ENCODE assay signal across 11 cellular contexts in the genomic region with DNA sequence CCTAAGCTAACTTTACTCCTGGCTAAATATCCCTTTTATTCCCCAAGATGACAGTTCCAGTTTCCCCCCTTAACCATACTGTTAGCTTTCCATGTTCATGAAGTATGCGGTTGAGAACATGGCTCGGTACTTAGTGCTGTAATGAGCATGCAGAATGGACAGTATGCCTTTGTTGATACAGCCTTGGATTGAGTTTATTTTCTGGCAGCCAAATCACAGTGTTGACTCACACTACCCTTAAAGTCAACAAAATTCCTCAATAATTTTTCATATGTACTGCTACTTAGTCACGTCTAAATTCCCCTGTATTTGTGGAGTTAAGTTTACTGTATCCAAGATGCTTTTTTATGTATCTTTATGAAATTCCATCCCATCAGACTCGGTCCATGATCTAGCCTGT. TPM values are rescaled to one million over a fixed set of nuclear protein-coding genes. Genes with fewer than 3 reads are reported as not detected.
DNase-seq lines count a peak whose midpoint lies in the region; ATAC-seq and TF ChIP-seq lines count a peak whose summit lies in the region.
"Had no signal": no experiment of that assay in that cellular context is flagged by ENCODE, and none has a peak within 500 bp of the region (broad histone marks: within the 10 kb centered on the region; RNA-seq: fewer than 3 reads in every experiment).

No MANE protein-coding gene starts in this region.

- TF ChIP-seq CTCF in WI38 (IDR thresholded peaks at IDR 0.05; ENCODE audit: low read depth, low read length) (no peak), fibroblast of villous mesenchyme (IDR thresholded peaks at IDR 0.05; ENCODE audit: insufficient read depth, low read depth, low read length) (no peak), thoracic aorta (IDR thresholded peaks at IDR 0.05) (no peak)

- no peaks in the 10 kb centered on the region for H3K9me3 ChIP-seq in thoracic aorta

- no peaks in the 10 kb centered on the region for H3K27me3 ChIP-seq in thoracic aorta (replicated peaks; ENCODE audit: insufficient read depth)

- peaks cover 5 to 9% of the 10 kb centered on the region in 2 donors for H3K4me1 ChIP-seq in thoracic aorta (ENCODE audit: control insufficient read depth in 1 of 2, low read depth in 2 of 2)

- no peak overlapping the region for H3K27ac ChIP-seq in thoracic aorta

- ATAC-seq in thoracic aorta (ENCODE audit: insufficient number of reproducible peaks, low FRiP score, low read depth) = peak; percentile 51

- H3K4me3 ChIP-seq in WI38 (ENCODE audit: low read depth, low read length) (peak overlapping the region; percentile 57), fibroblast of villous mesenchyme (ENCODE audit: low read depth, low read length) (no peak overlapping the region), thoracic aorta (no peak overlapping the region)

- DNase-seq in NCI-H748 (lab: John Stamatoyannopoulos, UW; ENCODE audit: unreplicated experiment) (peak; percentile 10), NCI-H748 treated with DMSO at 0.1 percent for 48 hours (lab: John Stamatoyannopoulos, UW) (no peak), fibroblast of villous mesenchyme (ENCODE audit: low read depth) (peak; percentile 83), thoracic aorta (ENCODE audit: low spot score) (no peak)
- no peak for DNase-seq in effector CD4-positive, alpha-beta T cell
- no peak for DNase-seq in activated naive CD4-positive, alpha-beta T cell treated with anti-CD3 and anti-CD28 coated beads, Interleukin-2, amount 50 U/mL, for 16 hours
- DNase-seq in NK-92 treated with Interleukin-12 subunit alpha and Interleukin-12 subunit beta, amount 100 ng/mL, for 24 hours (lab: John Stamatoyannopoulos, UW) = no peak
- DNase-seq: dorsolateral prefrontal cortex; stimulated activated CD4-positive, alpha-beta T cell treated with anti-CD3 and anti-CD28 coated beads, Interleukin-2, amount 100 ng/mL, for 48 hours had no signal

- H3K36me3 ChIP-seq in thoracic aorta = no peaks in the 10 kb centered on the region

RNA-seq across cellular contexts. Expression of gene VEGFC, which starts 1.4 kb away (rescaled TPM):
- total RNA-seq in fibroblast of villous mesenchyme (30.3 and 77.3 TPM in 2 replicates), thoracic aorta (10 to 100 TPM in 1 of 2 donors, 1 to 10 TPM in 1; 5.1 to 20.4 TPM)
- total RNA-seq: A673 had no signal

Comparison
In these comparisons a context has a peak if more than half of its experiments do, and no peak if none do; other contexts are left out.
1. DNase-seq: peak in NCI-H748 (single experiment) and fibroblast of villous mesenchyme (single experiment); none in NCI-H748 treated with DMSO at 0.1 percent for 48 hours (single experiment), thoracic aorta (single experiment), effector CD4-positive, alpha-beta T cell (single experiment), activated naive CD4-positive, alpha-beta T cell treated with anti-CD3 and anti-CD28 coated beads, Interleukin-2, amount 50 U/mL, for 16 hours (single experiment) and NK-92 treated with Interleukin-12 subunit alpha and Interleukin-12 subunit beta, amount 100 ng/mL, for 24 hours (single experiment).